17 cellular contexts compared by ENCODE assay signal in genomic region chr12:107732365-107732764, GRCh38. TPM values are rescaled to one million over a fixed set of nuclear protein-coding genes. Genes with fewer than 3 reads are reported as not detected.
"Had no signal": no experiment of that assay in that cellular context is flagged by ENCODE, and none has a peak within 500 bp of the region (broad histone marks: within the 10 kb centered on the region; RNA-seq: fewer than 3 reads in every experiment).

No MANE protein-coding gene starts in this region.

- H3K27me3 Mint-ChIP-seq: activated naive CD4-positive, alpha-beta T cell treated with anti-CD3 and anti-CD28 coated beads, Interleukin-2, amount 10 ng/mL, durations not matched to agents 7 days and 5 days; progenitor cell of endocrine pancreas had no signal

- DNase-seq: activated CD4-positive, alpha-beta T cell treated with anti-CD3 and anti-CD28 coated beads for 48 hours; activated naive CD4-positive, alpha-beta T cell treated with anti-CD3 and anti-CD28 coated beads, Interleukin-2, amount 10 ng/mL, durations not matched to agents 7 days and 5 days; colonic mucosa; midbrain; right cardiac atrium; small intestine; substantia nigra; transverse colon; WERI-Rb-1 had no signal

- H3K4me3 Mint-ChIP-seq: activated naive CD4-positive, alpha-beta T cell treated with anti-CD3 and anti-CD28 coated beads, Interleukin-2, amount 10 ng/mL, durations not matched to agents 7 days and 5 days; stimulated activated effector memory CD8-positive, alpha-beta T cell treated with anti-CD3 and anti-CD28 coated beads, Interleukin-12 subunit alpha, Interleukin-12 subunit beta, amount 100 ng/mL, for 72 hours had no signal

- H3K4me3 ChIP-seq: colonic mucosa, hepatocyte, transverse colon had no signal

- H3K27ac ChIP-seq: colonic mucosa, hepatocyte, transverse colon, WERI-Rb-1 had no signal

- H3K9me3 ChIP-seq: colonic mucosa, transverse colon had no signal

- H3K4me1 ChIP-seq: colonic mucosa, transverse colon had no signal

- H3K9me3 Mint-ChIP-seq: activated naive CD4-positive, alpha-beta T cell treated with anti-CD3 and anti-CD28 coated beads, Interleukin-2, amount 10 ng/mL, durations not matched to agents 7 days and 5 days; activated T-helper 2 cell treated with anti-CD3 and anti-CD28 coated beads, Interferon-gamma antibody, Interleukin-2, Interleukin-4, amounts not matched to agents 10 μg/mL and 5 μg/mL and 100 μg/mL, durations not matched to agents 14 hours and 24 hours and 36 hours; stimulated activated effector memory CD8-positive, alpha-beta T cell treated with anti-CD3 and anti-CD28 coated beads, Interleukin-12 subunit alpha, Interleukin-12 subunit beta, amount 100 ng/mL, for 72 hours had no signal

- H3K27ac Mint-ChIP-seq: activated naive CD4-positive, alpha-beta T cell treated with anti-CD3 and anti-CD28 coated beads, Interleukin-2, amount 10 ng/mL, durations not matched to agents 7 days and 5 days; activated T-helper 2 cell treated with anti-CD3 and anti-CD28 coated beads, Interferon-gamma antibody, Interleukin-2, Interleukin-4, amounts not matched to agents 10 μg/mL and 5 μg/mL and 100 μg/mL, durations not matched to agents 14 hours and 24 hours and 36 hours; progenitor cell of endocrine pancreas had no signal

- H3K27me3 ChIP-seq: colonic mucosa, hepatocyte, transverse colon had no signal

- ATAC-seq: right cardiac atrium; stimulated activated effector memory CD8-positive, alpha-beta T cell treated with anti-CD3 and anti-CD28 coated beads, Interleukin-12 subunit alpha, Interleukin-12 subunit beta, amount 100 ng/mL, for 72 hours had no signal

RNA-seq across cellular contexts. Expression of gene ASCL4, which starts 42.1 kb away (rescaled TPM):
- total RNA-seq: activated T-helper 2 cell treated with anti-CD3 and anti-CD28 coated beads, Interferon-gamma antibody, Interleukin-2, Interleukin-4, amounts not matched to agents 10 μg/mL and 5 μg/mL and 100 μg/mL, durations not matched to agents 14 hours and 24 hours and 36 hours; cardiac septum; colonic mucosa; progenitor cell of endocrine pancreas; right cardiac atrium; T-helper 2 cell treated with Interferon-gamma antibody and Interleukin-4, amounts not matched to agents 100 ng/mL and 5 ng/mL, for 36 hours; transverse colon had no signal
- polyA plus RNA-seq: adipose tissue, hepatocyte, liver, small intestine had no signal
